1 cellular context compared by ENCODE assay signal in the genomic region with DNA sequence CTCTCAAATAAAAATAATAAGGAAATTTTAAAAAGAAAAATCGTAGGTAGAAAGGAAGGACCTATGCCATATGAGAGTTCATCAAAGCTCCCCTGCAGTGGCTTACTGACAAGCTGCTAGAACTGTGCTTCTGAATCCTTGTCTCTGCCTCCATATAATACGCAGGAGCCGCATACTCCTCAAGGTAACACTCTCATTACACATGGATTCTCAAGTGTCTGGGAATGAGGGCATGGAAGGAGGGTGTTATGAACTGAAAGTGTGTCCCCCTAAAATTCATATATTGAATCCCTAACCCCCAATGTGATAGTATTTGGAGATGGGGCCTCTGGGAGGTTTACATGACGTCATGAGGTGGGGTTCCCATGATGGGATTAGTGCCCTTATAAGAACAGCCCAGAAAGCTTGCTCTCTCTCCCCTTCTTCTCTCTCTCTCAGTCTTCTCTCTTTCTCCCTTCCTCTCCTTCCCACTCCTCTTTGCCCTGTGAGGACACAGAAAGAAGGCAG.
TF ChIP-seq lines count a peak whose summit lies in the region.

No MANE protein-coding gene starts in this region.

TF ChIP-seq in K562, 482 proteins besides CTCF, POLR2A, EP300 and RAD21 (continued from another document and continues in another):
- TF ChIP-seq, protein P1, sequence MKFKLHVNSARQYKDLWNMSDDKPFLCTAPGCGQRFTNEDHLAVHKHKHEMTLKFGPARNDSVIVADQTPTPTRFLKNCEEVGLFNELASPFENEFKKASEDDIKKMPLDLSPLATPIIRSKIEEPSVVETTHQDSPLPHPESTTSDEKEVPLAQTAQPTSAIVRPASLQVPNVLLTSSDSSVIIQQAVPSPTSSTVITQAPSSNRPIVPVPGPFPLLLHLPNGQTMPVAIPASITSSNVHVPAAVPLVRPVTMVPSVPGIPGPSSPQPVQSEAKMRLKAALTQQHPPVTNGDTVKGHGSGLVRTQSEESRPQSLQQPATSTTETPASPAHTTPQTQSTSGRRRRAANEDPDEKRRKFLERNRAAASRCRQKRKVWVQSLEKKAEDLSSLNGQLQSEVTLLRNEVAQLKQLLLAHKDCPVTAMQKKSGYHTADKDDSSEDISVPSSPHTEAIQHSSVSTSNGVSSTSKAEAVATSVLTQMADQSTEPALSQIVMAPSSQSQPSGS (CRISPR knock-in tag; IDR thresholded peaks at IDR 0.05) = no peak
- TF ChIP-seq MTA2 (IDR thresholded peaks at IDR 0.05; ENCODE audit: low read depth) (no peak), ZNF431 (CRISPR knock-in tag; IDR thresholded peaks at IDR 0.05) (no peak), NFYB (IDR thresholded peaks at IDR 0.05; ENCODE audit: extremely low read depth, insufficient read length) (no peak), CHD4 (IDR thresholded peaks at IDR 0.05; ENCODE audit: insufficient read depth, insufficient replicate concordance, low read depth, low read length, poor library complexity, severe bottlenecking) (no peak), CAMTA2 (CRISPR knock-in tag; conservative IDR thresholded peaks at IDR 0.05) (no peak), ZBTB8A (IDR thresholded peaks at IDR 0.05; ENCODE audit: partially characterized antibody) (no peak), CBX3 (IDR thresholded peaks at IDR 0.05; ENCODE audit: borderline replicate concordance in 1 of 2, low read length in 2 of 2) (no peak), CBX8 (IDR thresholded peaks at IDR 0.05; ENCODE audit: borderline replicate concordance, extremely low read depth, low read depth, low read length, poor library complexity, severe bottlenecking) (no peak), FOS (IDR thresholded peaks at IDR 0.05; ENCODE audit: extremely low read depth, insufficient read length) (no peak), ADNP (tag; IDR thresholded peaks at IDR 0.05) (no peak), MTF1 (CRISPR knock-in tag; IDR thresholded peaks at IDR 0.05; ENCODE audit: borderline replicate concordance) (no peak), KAT8 (IDR thresholded peaks at IDR 0.05; ENCODE audit: low read depth) (no peak), POLR2AphosphoS5 (IDR thresholded peaks at IDR 0.05; ENCODE audit: control insufficient read depth, insufficient read depth, low read depth, low read length) (no peak), ZNF785 (CRISPR knock-in tag; IDR thresholded peaks at IDR 0.05) (no peak), ZNF41 (CRISPR knock-in tag; conservative IDR thresholded peaks at IDR 0.05) (0 out of 2 replicates have a peak, but pooled peaks have one; percentile 56), TEAD4 (IDR thresholded peaks at IDR 0.05; ENCODE audit: low read length) (no peak), TEAD4 (CRISPR knock-in tag; IDR thresholded peaks at IDR 0.05; ENCODE audit: borderline replicate concordance) (no peak), MYNN (IDR thresholded peaks at IDR 0.05) (no peak), MYNN (CRISPR knock-in tag; IDR thresholded peaks at IDR 0.05) (no peak), SMAD2 (IDR thresholded peaks at IDR 0.05; ENCODE audit: low read depth, low read length) (no peak), TBP (optimal IDR thresholded peaks at IDR 0.05; ENCODE audit: low read depth, low read length) (no peak)
- TF ChIP-seq, protein P2, sequence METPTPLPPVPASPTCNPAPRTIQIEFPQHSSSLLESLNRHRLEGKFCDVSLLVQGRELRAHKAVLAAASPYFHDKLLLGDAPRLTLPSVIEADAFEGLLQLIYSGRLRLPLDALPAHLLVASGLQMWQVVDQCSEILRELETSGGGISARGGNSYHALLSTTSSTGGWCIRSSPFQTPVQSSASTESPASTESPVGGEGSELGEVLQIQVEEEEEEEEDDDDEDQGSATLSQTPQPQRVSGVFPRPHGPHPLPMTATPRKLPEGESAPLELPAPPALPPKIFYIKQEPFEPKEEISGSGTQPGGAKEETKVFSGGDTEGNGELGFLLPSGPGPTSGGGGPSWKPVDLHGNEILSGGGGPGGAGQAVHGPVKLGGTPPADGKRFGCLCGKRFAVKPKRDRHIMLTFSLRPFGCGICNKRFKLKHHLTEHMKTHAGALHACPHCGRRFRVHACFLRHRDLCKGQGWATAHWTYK (CRISPR knock-in tag; IDR thresholded peaks at IDR 0.05) = no peak
- TF ChIP-seq, protein P3, sequence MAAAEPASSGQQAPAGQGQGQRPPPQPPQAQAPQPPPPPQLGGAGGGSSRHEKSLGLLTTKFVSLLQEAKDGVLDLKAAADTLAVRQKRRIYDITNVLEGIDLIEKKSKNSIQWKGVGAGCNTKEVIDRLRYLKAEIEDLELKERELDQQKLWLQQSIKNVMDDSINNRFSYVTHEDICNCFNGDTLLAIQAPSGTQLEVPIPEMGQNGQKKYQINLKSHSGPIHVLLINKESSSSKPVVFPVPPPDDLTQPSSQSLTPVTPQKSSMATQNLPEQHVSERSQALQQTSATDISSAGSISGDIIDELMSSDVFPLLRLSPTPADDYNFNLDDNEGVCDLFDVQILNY (CRISPR knock-in tag; IDR thresholded peaks at IDR 0.05) = no peak
- TF ChIP-seq, protein P4, sequence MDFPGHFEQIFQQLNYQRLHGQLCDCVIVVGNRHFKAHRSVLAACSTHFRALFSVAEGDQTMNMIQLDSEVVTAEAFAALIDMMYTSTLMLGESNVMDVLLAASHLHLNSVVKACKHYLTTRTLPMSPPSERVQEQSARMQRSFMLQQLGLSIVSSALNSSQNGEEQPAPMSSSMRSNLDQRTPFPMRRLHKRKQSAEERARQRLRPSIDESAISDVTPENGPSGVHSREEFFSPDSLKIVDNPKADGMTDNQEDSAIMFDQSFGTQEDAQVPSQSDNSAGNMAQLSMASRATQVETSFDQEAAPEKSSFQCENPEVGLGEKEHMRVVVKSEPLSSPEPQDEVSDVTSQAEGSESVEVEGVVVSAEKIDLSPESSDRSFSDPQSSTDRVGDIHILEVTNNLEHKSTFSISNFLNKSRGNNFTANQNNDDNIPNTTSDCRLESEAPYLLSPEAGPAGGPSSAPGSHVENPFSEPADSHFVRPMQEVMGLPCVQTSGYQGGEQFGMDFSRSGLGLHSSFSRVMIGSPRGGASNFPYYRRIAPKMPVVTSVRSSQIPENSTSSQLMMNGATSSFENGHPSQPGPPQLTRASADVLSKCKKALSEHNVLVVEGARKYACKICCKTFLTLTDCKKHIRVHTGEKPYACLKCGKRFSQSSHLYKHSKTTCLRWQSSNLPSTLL (IDR thresholded peaks at IDR 0.05) = no peak
- TF ChIP-seq, protein P5, sequence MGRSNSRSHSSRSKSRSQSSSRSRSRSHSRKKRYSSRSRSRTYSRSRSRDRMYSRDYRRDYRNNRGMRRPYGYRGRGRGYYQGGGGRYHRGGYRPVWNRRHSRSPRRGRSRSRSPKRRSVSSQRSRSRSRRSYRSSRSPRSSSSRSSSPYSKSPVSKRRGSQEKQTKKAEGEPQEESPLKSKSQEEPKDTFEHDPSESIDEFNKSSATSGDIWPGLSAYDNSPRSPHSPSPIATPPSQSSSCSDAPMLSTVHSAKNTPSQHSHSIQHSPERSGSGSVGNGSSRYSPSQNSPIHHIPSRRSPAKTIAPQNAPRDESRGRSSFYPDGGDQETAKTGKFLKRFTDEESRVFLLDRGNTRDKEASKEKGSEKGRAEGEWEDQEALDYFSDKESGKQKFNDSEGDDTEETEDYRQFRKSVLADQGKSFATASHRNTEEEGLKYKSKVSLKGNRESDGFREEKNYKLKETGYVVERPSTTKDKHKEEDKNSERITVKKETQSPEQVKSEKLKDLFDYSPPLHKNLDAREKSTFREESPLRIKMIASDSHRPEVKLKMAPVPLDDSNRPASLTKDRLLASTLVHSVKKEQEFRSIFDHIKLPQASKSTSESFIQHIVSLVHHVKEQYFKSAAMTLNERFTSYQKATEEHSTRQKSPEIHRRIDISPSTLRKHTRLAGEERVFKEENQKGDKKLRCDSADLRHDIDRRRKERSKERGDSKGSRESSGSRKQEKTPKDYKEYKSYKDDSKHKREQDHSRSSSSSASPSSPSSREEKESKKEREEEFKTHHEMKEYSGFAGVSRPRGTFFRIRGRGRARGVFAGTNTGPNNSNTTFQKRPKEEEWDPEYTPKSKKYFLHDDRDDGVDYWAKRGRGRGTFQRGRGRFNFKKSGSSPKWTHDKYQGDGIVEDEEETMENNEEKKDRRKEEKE (IDR thresholded peaks at IDR 0.05; ENCODE audit: borderline replicate concordance in 1 of 2, control insufficient read depth in 1 of 2, low read depth in 2 of 2, low read length in 1 of 2) = no peak
- TF ChIP-seq, protein P6, sequence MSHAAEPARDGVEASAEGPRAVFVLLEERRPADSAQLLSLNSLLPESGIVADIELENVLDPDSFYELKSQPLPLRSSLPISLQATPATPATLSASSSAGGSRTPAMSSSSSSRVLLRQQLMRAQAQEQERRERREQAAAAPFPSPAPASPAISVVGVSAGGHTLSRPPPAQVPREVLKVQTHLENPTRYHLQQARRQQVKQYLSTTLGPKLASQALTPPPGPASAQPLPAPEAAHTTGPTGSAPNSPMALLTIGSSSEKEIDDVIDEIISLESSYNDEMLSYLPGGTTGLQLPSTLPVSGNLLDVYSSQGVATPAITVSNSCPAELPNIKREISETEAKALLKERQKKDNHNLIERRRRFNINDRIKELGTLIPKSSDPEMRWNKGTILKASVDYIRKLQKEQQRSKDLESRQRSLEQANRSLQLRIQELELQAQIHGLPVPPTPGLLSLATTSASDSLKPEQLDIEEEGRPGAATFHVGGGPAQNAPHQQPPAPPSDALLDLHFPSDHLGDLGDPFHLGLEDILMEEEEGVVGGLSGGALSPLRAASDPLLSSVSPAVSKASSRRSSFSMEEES (CRISPR knock-in tag; IDR thresholded peaks at IDR 0.05) = no peak
- TF ChIP-seq, protein P7, sequence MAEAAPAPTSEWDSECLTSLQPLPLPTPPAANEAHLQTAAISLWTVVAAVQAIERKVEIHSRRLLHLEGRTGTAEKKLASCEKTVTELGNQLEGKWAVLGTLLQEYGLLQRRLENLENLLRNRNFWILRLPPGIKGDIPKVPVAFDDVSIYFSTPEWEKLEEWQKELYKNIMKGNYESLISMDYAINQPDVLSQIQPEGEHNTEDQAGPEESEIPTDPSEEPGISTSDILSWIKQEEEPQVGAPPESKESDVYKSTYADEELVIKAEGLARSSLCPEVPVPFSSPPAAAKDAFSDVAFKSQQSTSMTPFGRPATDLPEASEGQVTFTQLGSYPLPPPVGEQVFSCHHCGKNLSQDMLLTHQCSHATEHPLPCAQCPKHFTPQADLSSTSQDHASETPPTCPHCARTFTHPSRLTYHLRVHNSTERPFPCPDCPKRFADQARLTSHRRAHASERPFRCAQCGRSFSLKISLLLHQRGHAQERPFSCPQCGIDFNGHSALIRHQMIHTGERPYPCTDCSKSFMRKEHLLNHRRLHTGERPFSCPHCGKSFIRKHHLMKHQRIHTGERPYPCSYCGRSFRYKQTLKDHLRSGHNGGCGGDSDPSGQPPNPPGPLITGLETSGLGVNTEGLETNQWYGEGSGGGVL (CRISPR knock-in tag; IDR thresholded peaks at IDR 0.05) = no peak
- TF ChIP-seq, protein P8, sequence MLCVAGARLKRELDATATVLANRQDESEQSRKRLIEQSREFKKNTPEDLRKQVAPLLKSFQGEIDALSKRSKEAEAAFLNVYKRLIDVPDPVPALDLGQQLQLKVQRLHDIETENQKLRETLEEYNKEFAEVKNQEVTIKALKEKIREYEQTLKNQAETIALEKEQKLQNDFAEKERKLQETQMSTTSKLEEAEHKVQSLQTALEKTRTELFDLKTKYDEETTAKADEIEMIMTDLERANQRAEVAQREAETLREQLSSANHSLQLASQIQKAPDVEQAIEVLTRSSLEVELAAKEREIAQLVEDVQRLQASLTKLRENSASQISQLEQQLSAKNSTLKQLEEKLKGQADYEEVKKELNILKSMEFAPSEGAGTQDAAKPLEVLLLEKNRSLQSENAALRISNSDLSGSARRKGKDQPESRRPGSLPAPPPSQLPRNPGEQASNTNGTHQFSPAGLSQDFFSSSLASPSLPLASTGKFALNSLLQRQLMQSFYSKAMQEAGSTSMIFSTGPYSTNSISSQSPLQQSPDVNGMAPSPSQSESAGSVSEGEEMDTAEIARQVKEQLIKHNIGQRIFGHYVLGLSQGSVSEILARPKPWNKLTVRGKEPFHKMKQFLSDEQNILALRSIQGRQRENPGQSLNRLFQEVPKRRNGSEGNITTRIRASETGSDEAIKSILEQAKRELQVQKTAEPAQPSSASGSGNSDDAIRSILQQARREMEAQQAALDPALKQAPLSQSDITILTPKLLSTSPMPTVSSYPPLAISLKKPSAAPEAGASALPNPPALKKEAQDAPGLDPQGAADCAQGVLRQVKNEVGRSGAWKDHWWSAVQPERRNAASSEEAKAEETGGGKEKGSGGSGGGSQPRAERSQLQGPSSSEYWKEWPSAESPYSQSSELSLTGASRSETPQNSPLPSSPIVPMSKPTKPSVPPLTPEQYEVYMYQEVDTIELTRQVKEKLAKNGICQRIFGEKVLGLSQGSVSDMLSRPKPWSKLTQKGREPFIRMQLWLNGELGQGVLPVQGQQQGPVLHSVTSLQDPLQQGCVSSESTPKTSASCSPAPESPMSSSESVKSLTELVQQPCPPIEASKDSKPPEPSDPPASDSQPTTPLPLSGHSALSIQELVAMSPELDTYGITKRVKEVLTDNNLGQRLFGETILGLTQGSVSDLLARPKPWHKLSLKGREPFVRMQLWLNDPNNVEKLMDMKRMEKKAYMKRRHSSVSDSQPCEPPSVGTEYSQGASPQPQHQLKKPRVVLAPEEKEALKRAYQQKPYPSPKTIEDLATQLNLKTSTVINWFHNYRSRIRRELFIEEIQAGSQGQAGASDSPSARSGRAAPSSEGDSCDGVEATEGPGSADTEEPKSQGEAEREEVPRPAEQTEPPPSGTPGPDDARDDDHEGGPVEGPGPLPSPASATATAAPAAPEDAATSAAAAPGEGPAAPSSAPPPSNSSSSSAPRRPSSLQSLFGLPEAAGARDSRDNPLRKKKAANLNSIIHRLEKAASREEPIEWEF (CRISPR knock-in tag; IDR thresholded peaks at IDR 0.05) = no peak
- TF ChIP-seq, protein P9, sequence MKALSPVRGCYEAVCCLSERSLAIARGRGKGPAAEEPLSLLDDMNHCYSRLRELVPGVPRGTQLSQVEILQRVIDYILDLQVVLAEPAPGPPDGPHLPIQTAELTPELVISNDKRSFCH (CRISPR knock-in tag; IDR thresholded peaks at IDR 0.05) = no peak
- TF ChIP-seq, protein P9 (tag; IDR thresholded peaks at IDR 0.05) = peak; percentile 39; the same call in 1 of the 2 replicates
- TF ChIP-seq, protein P10, sequence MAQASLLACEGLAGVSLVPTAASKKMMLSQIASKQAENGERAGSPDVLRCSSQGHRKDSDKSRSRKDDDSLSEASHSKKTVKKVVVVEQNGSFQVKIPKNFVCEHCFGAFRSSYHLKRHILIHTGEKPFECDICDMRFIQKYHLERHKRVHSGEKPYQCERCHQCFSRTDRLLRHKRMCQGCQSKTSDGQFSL (CRISPR knock-in tag; IDR thresholded peaks at IDR 0.05) = no peak
- TF ChIP-seq, protein P10 (tag; IDR thresholded peaks at IDR 0.05) = no peak
- TF ChIP-seq, protein P11, sequence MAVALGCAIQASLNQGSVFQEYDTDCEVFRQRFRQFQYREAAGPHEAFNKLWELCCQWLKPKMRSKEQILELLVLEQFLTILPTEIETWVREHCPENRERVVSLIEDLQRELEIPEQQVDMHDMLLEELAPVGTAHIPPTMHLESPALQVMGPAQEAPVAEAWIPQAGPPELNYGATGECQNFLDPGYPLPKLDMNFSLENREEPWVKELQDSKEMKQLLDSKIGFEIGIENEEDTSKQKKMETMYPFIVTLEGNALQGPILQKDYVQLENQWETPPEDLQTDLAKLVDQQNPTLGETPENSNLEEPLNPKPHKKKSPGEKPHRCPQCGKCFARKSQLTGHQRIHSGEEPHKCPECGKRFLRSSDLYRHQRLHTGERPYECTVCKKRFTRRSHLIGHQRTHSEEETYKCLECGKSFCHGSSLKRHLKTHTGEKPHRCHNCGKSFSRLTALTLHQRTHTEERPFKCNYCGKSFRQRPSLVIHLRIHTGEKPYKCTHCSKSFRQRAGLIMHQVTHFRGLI (CRISPR knock-in tag; IDR thresholded peaks at IDR 0.05) = no peak
